8 cellular contexts compared by ENCODE assay signal in genomic region chr10:119250641-119251314, GRCh38. TPM values are rescaled to one million over a fixed set of nuclear protein-coding genes. Genes with fewer than 3 reads are reported as not detected.
A peak's percentile ranks its signal among the peaks of the same experiment; 100 is the strongest.
DNase-seq lines count a peak whose midpoint lies in the region; ATAC-seq, FAIRE-seq and TF ChIP-seq lines count a peak whose summit lies in the region.

No MANE protein-coding gene starts in this region.

- peak overlapping the region; percentile 90 for H3K27ac Mint-ChIP-seq in memory B cell

- H3K27me3 Mint-ChIP-seq in memory B cell, result no peaks in the 10 kb centered on the region

- TF ChIP-seq CTCF in bronchial epithelial cell (IDR thresholded peaks at IDR 0.05; ENCODE audit: insufficient read depth, low read length, severe bottlenecking), result no peak

- H3K9me3 Mint-ChIP-seq in memory B cell, result no peaks in the 10 kb centered on the region

- DNase-seq in ACHN, result peak; percentile 41
- DNase-seq in HPDE6-E6E7 (ENCODE audit: extremely low spot score), result peak; percentile 49
- peak; percentile 95 for DNase-seq in bronchial epithelial cell (ENCODE audit: low read depth)
- DNase-seq in memory B cell (ENCODE audit: low spot score in 2 of 2), result no peak
- DNase-seq in MV-4-11 (lab: John Stamatoyannopoulos, UW), result no peak
- DNase-seq in GM12892 (ENCODE audit: insufficient read length), result no peak

- in situ Hi-C loops in ACHN (cut with HindIII; ENCODE audit: low pct_ligation_motif_present, low pct_unique_long_range_greater_than_20kb, low sequenced_read_pairs), result no loop called here

- ATAC-seq in memory B cell (ENCODE audit: low read depth) (peak; percentile 37), GM21786 (IDR thresholded peaks at IDR 0.05; ENCODE audit: unreplicated experiment) (no peak), GM19351 (IDR thresholded peaks at IDR 0.05; ENCODE audit: unreplicated experiment) (no peak)

- H3K36me3 Mint-ChIP-seq in memory B cell, result peaks cover 2% of the 10 kb centered on the region

- peak overlapping the region; percentile 29 for H3K4me3 Mint-ChIP-seq in memory B cell

- no peak overlapping the region for H3K4me3 ChIP-seq in bronchial epithelial cell (ENCODE audit: low read depth, low read length)

- TF ChIP-seq POLR2A in GM12892 (IDR thresholded peaks at IDR 0.05; ENCODE audit: low read depth, low read length), result no peak

- H3K4me1 Mint-ChIP-seq in memory B cell, result peaks cover 24% of the 10 kb centered on the region

- no peaks in the 10 kb centered on the region for H3K36me3 ChIP-seq in bronchial epithelial cell (ENCODE audit: control insufficient read depth, insufficient read depth, low read length)

- no peaks in the 10 kb centered on the region for H3K27me3 ChIP-seq in bronchial epithelial cell (ENCODE audit: control insufficient read depth, insufficient read depth, low read length)

- FAIRE-seq in bronchial epithelial cell (lab: Jason Lieb, UNC), result no peak
- FAIRE-seq in GM12892 (lab: Jason Lieb, UNC), result no peak

RNA-seq across cellular contexts. Expression of gene GRK5, which starts 43.4 kb away (rescaled TPM):
- total RNA-seq in bronchial epithelial cell, result 1.5 and 2.4 TPM in 2 replicates
- 13.0 TPM for polyA plus RNA-seq in GM12892 (2012; ENCODE audit: missing spikeins)

Comparison
In these comparisons a context has a peak if more than half of its experiments do, and no peak if none do; other contexts are left out.
1. DNase-seq: peak in ACHN (single experiment), HPDE6-E6E7 (single experiment) and bronchial epithelial cell (single experiment); none in memory B cell (0 of 2), MV-4-11 (single experiment) and GM12892 (single experiment).